Comparison of ENCODE assay signal across 10 cellular contexts in the genomic region with DNA sequence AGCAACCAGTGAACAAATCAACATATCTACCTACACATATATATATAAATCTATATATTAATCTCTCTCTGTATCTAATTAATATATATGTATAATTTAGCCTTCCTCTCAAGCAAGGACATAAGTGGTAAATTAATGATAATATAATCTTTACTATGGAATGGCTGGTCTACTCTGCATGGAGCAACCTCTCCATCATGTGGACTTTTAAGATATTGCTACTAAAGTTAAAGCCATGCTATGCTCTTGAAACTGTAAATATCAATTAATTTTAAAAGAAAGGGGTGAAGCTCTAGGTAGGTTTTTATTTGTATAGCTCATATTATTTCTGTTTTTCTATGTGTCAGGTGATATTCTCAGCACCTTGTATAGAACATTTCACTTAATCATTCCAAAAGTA.
DNase-seq lines count a peak whose midpoint lies in the region; ATAC-seq and TF ChIP-seq lines count a peak whose summit lies in the region.
"Had no signal": no experiment of that assay in that cellular context is flagged by ENCODE, and none has a peak within 500 bp of the region (broad histone marks: within the 10 kb centered on the region; RNA-seq: fewer than 3 reads in every experiment).

No MANE protein-coding gene starts in this region.

- no peak overlapping the region for H3K4me3 ChIP-seq in fibroblast of pulmonary artery (replicated peaks; ENCODE audit: low read depth, low read length)

- TF ChIP-seq CTCF in fibroblast of pulmonary artery (IDR thresholded peaks at IDR 0.05; ENCODE audit: low read length, missing control alignments) = peak; percentile 21

- ATAC-seq in SK-N-SH treated with all-trans-retinoic acid at 6 μM for 48 hours (peak; percentile 67), HG02571 (IDR thresholded peaks at IDR 0.05; ENCODE audit: unreplicated experiment) (no peak)

- peak; percentile 31 for DNase-seq in ACHN
- peak; percentile 30 for DNase-seq in HCEC 1CT
- DNase-seq in fibroblast of pulmonary artery (ENCODE audit: low read depth) = peak; percentile 31
- no peak for DNase-seq in DMS114 treated with DMSO at 0.1 percent for 48 hours (lab: John Stamatoyannopoulos, UW; ENCODE audit: unreplicated experiment)
- DNase-seq in effector CD4-positive, alpha-beta T cell = no peak
- no peak for DNase-seq in occipital lobe (lab: John Stamatoyannopoulos, UW)
- DNase-seq: NCI-H1436 treated with DMSO at 0.1 percent for 48 hours, T-helper 9 cell had no signal

- in situ Hi-C loops in ACHN (cut with HindIII; ENCODE audit: low pct_ligation_motif_present, low pct_unique_long_range_greater_than_20kb, low sequenced_read_pairs) = no loop called here

TF ChIP-seq in SK-N-SH treated with all-trans-retinoic acid at 6 μM for 48 hours, 23 proteins besides CTCF, POLR2A, EP300 and RAD21:
- TF ChIP-seq ZFP3 (CRISPR knock-in tag; IDR thresholded peaks at IDR 0.05) = no peak
- TF ChIP-seq PPARA (CRISPR knock-in tag; IDR thresholded peaks at IDR 0.05; ENCODE audit: borderline replicate concordance) = no peak
- TF ChIP-seq OSR1 (CRISPR knock-in tag; IDR thresholded peaks at IDR 0.05) = no peak
- no peak for TF ChIP-seq PATZ1 (CRISPR knock-in tag; IDR thresholded peaks at IDR 0.05; ENCODE audit: borderline replicate concordance)
- TF ChIP-seq, protein P1, sequence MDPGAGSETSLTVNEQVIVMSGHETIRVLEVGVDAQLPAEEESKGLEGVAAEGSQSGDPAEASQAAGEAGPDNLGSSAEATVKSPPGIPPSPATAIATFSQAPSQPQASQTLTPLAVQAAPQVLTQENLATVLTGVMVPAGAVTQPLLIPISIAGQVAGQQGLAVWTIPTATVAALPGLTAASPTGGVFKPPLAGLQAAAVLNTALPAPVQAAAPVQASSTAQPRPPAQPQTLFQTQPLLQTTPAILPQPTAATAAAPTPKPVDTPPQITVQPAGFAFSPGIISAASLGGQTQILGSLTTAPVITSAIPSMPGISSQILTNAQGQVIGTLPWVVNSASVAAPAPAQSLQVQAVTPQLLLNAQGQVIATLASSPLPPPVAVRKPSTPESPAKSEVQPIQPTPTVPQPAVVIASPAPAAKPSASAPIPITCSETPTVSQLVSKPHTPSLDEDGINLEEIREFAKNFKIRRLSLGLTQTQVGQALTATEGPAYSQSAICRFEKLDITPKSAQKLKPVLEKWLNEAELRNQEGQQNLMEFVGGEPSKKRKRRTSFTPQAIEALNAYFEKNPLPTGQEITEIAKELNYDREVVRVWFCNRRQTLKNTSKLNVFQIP (CRISPR knock-in tag; IDR thresholded peaks at IDR 0.05; ENCODE audit: borderline replicate concordance, low read depth) = no peak
- TF ChIP-seq TCF4 (CRISPR knock-in tag; IDR thresholded peaks at IDR 0.05; ENCODE audit: borderline replicate concordance) = no peak
- no peak for TF ChIP-seq ESRRG (CRISPR knock-in tag; IDR thresholded peaks at IDR 0.05)
- no peak for TF ChIP-seq ZNF565 (CRISPR knock-in tag; conservative IDR thresholded peaks at IDR 0.05; ENCODE audit: low read depth)
- no peak for TF ChIP-seq TOX (CRISPR knock-in tag; IDR thresholded peaks at IDR 0.05; ENCODE audit: borderline replicate concordance)
- TF ChIP-seq SNAI2 (CRISPR knock-in tag; IDR thresholded peaks at IDR 0.05) = no peak
- TF ChIP-seq, protein P2, sequence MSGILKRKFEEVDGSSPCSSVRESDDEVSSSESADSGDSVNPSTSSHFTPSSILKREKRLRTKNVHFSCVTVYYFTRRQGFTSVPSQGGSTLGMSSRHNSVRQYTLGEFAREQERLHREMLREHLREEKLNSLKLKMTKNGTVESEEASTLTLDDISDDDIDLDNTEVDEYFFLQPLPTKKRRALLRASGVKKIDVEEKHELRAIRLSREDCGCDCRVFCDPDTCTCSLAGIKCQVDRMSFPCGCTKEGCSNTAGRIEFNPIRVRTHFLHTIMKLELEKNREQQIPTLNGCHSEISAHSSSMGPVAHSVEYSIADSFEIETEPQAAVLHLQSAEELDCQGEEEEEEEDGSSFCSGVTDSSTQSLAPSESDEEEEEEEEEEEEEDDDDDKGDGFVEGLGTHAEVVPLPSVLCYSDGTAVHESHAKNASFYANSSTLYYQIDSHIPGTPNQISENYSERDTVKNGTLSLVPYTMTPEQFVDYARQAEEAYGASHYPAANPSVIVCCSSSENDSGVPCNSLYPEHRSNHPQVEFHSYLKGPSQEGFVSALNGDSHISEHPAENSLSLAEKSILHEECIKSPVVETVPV (CRISPR knock-in tag; IDR thresholded peaks at IDR 0.05) = no peak
- no peak for TF ChIP-seq RARB (CRISPR knock-in tag; IDR thresholded peaks at IDR 0.05)
- no peak for TF ChIP-seq ZFP30 (CRISPR knock-in tag; IDR thresholded peaks at IDR 0.05)
- no peak for TF ChIP-seq ARNTL (CRISPR knock-in tag; IDR thresholded peaks at IDR 0.05; ENCODE audit: borderline replicate concordance, low read depth)
- TF ChIP-seq ISL1 (CRISPR knock-in tag; IDR thresholded peaks at IDR 0.05) = no peak
- TF ChIP-seq GLIS3 (CRISPR knock-in tag; IDR thresholded peaks at IDR 0.05) = no peak
- no peak for TF ChIP-seq ZNF8 (CRISPR knock-in tag; IDR thresholded peaks at IDR 0.05)
TF ChIP-seq in SK-N-SH treated with all-trans-retinoic acid at 6 μM for 48 hours: peak in this region for 0.

Comparison
In these comparisons a context has a peak if more than half of its experiments do, and no peak if none do; other contexts are left out.
1. DNase-seq: peak in ACHN (single experiment), HCEC 1CT (single experiment) and fibroblast of pulmonary artery (single experiment); none in DMS114 treated with DMSO at 0.1 percent for 48 hours (single experiment), effector CD4-positive, alpha-beta T cell (single experiment) and occipital lobe (single experiment).